Comparison of ENCODE assay signal across 9 cellular contexts in genomic region chr4:81905966-81906365, GRCh38.
DNase-seq lines count a peak whose midpoint lies in the region; ATAC-seq and TF ChIP-seq lines count a peak whose summit lies in the region.
"Had no signal": no experiment of that assay in that cellular context is flagged by ENCODE, and none has a peak within 500 bp of the region (broad histone marks: within the 10 kb centered on the region; RNA-seq: fewer than 3 reads in every experiment).

No MANE protein-coding gene starts in this region.

- no peak overlapping the region for H2BK120ac ChIP-seq in IMR-90 (ENCODE audit: low read depth, low read length)

- no peak for TF ChIP-seq CTCF in IMR-90 (conservative IDR thresholded peaks at IDR 0.05; ENCODE audit: low read depth, low read length)
- TF ChIP-seq CTCF in left ventricle myocardium inferior (IDR thresholded peaks at IDR 0.05; ENCODE audit: borderline replicate concordance): no peak
- TF ChIP-seq CTCF in mammary epithelial cell (conservative IDR thresholded peaks at IDR 0.05 in 1 of 2, IDR thresholded peaks at IDR 0.05 in 1 of 2; ENCODE audit: extremely low read depth in 1 of 2, insufficient read depth in 1 of 2, low read depth in 1 of 2, low read length in 2 of 2): no peak

- H3K14ac ChIP-seq in IMR-90 (replicated peaks; ENCODE audit: low read depth, low read length): no peak overlapping the region

- H2BK20ac ChIP-seq in IMR-90 (ENCODE audit: low read depth, low read length): no peak overlapping the region

- H3K56ac ChIP-seq in IMR-90 (ENCODE audit: extremely low read depth, insufficient read depth, low read length): no peak overlapping the region

- intact Hi-C loops in IMR-90 (cut with micrococcal nuclease): no loop called here
- intact Hi-C loops in left ventricle myocardium inferior (cut with micrococcal nuclease): no loop called here
- intact Hi-C loops in mammary epithelial cell (cut with micrococcal nuclease): no loop called here

- no peak overlapping the region for H4K8ac ChIP-seq in IMR-90 (ENCODE audit: low read depth in 2 of 2, low read length in 2 of 2)

- H3K18ac ChIP-seq in IMR-90 (ENCODE audit: low read depth, low read length): no peak overlapping the region

- H3K4me3 ChIP-seq in IMR-90 (ENCODE audit: insufficient read depth, low read depth, low read length) (no peak overlapping the region), left ventricle myocardium inferior (no peak overlapping the region), mammary epithelial cell (replicated peaks in 1 of 3; ENCODE audit: insufficient read depth in 1 of 3, low read depth in 2 of 3, low read length in 3 of 3) (no peak overlapping the region)

- H3K27ac ChIP-seq in IMR-90 (ENCODE audit: insufficient read depth, low read length) (no peak overlapping the region), left ventricle myocardium inferior (replicated peaks) (no peak overlapping the region), mammary epithelial cell (ENCODE audit: insufficient read depth, low read depth, low read length) (no peak overlapping the region)

- H3K27me3 ChIP-seq in IMR-90 (ENCODE audit: control insufficient read depth, insufficient read depth, low read length) (no peaks in the 10 kb centered on the region), left ventricle myocardium inferior (ENCODE audit: low read depth) (no peaks in the 10 kb centered on the region), mammary epithelial cell (ENCODE audit: insufficient read depth, low read length) (no peaks in the 10 kb centered on the region)

- H3K9ac ChIP-seq in IMR-90 (ENCODE audit: low read depth, low read length): no peak overlapping the region
- no peak overlapping the region for H3K9ac ChIP-seq in mammary epithelial cell (ENCODE audit: insufficient read depth, low read length)

- POLR2A ChIA-PET in IMR-90 (lab: Charles Lee; ENCODE audit: unreplicated experiment): no interaction called here

- TF ChIP-seq POLR2A in IMR-90 (IDR thresholded peaks at IDR 0.05; ENCODE audit: low read depth, low read length): no peak

- no peaks in the 10 kb centered on the region for H3K9me1 ChIP-seq in IMR-90 (ENCODE audit: insufficient read depth, low read length)

- no peak overlapping the region for H2BK5ac ChIP-seq in IMR-90 (ENCODE audit: low read depth, low read length, poor library complexity, severe bottlenecking)

- in situ Hi-C loops in Caki2 (cut with HindIII; ENCODE audit: low pct_unique_long_range_greater_than_20kb, low sequenced_read_pairs): no loop called here
- in situ Hi-C loops in IMR-90 (cut with MboI; ENCODE audit: low sequenced_read_pairs): no loop called here
- in situ Hi-C loops in mammary epithelial cell (cut with MboI; ENCODE audit: low sequenced_read_pairs in 2 of 2): no loop called here

- H3K4me2 ChIP-seq in IMR-90 (ENCODE audit: low read depth, low read length): no peak overlapping the region
- H3K4me2 ChIP-seq in mammary epithelial cell (ENCODE audit: insufficient read depth, low read depth, low read length): no peak overlapping the region

- H4K5ac ChIP-seq in IMR-90 (ENCODE audit: low read depth, low read length): no peak overlapping the region

- H3K4ac ChIP-seq in IMR-90 (ENCODE audit: low read depth, low read length): no peak overlapping the region

- ATAC-seq in GM19043 (IDR thresholded peaks at IDR 0.05; ENCODE audit: low read depth, unreplicated experiment) (peak; percentile 98), HG02798 (IDR thresholded peaks at IDR 0.05; ENCODE audit: poor library complexity, unreplicated experiment) (peak; percentile 95), IMR-90 (ENCODE audit: low read depth) (no peak)

- H3K79me1 ChIP-seq in IMR-90 (ENCODE audit: low read depth in 1 of 2, low read length in 2 of 2): no peaks in the 10 kb centered on the region

- CTCF ChIA-PET in IMR-90 (lab: Yijun Ruan, JAX) (no interaction called here), mammary epithelial cell (lab: Charles Lee; ENCODE audit: low non-redundant PET) (no interaction called here)

- H2AK5ac ChIP-seq in IMR-90 (ENCODE audit: low read depth, low read length): no peak overlapping the region

- H3K4me1 ChIP-seq in IMR-90 (ENCODE audit: control insufficient read depth, insufficient read depth, low read length) (no peaks in the 10 kb centered on the region), left ventricle myocardium inferior (no peaks in the 10 kb centered on the region), mammary epithelial cell (ENCODE audit: insufficient read depth, low read length) (no peaks in the 10 kb centered on the region)

- WGBS in IMR-90 (ENCODE audit: extremely low coverage in 2 of 2, insufficient read length in 1 of 2), 2 experiments: no CpG with 5 or more reads among the region's 2 CpGs
- WGBS in mammary epithelial cell (ENCODE audit: low coverage, missing lambda C conversion rate): 87% methylated on average over 2 of the region's 2 CpGs

- TF ChIP-seq RAD21 in IMR-90 (IDR thresholded peaks at IDR 0.05; ENCODE audit: low read length): no peak

- no TSS peak for BruUV-seq in IMR-90 (replicated peaks; lab: Mats Ljungman, UMichigan)
- no TSS peak for BruUV-seq in mammary epithelial cell (replicated peaks; lab: Mats Ljungman, UMichigan)

- H3K23ac ChIP-seq in IMR-90 (ENCODE audit: low read depth, low read length): no peak overlapping the region

- H2AFZ ChIP-seq in IMR-90 (replicated peaks; ENCODE audit: low read length, poor library complexity) (no peak overlapping the region), mammary epithelial cell (ENCODE audit: low read depth, low read length) (no peak overlapping the region)

- H2BK15ac ChIP-seq in IMR-90 (ENCODE audit: low read depth, low read length): no peak overlapping the region

- no peak overlapping the region for H4K91ac ChIP-seq in IMR-90 (ENCODE audit: insufficient read depth, low read depth, low read length)

- H3K36me3 ChIP-seq in IMR-90 (ENCODE audit: control insufficient read depth, insufficient read depth, low read length) (no peaks in the 10 kb centered on the region), left ventricle myocardium inferior (no peaks in the 10 kb centered on the region), mammary epithelial cell (ENCODE audit: insufficient read depth, low read length) (no peaks in the 10 kb centered on the region)

- H3K9me3 ChIP-seq in IMR-90 (ENCODE audit: control insufficient read depth, insufficient read depth, low read length) (no peaks in the 10 kb centered on the region), left ventricle myocardium inferior (replicated peaks) (no peaks in the 10 kb centered on the region), mammary epithelial cell (replicated peaks; ENCODE audit: insufficient read depth, low read length) (no peaks in the 10 kb centered on the region)

- dilution Hi-C loops in IMR-90 (cut with HindIII; ENCODE audit: low sequenced_read_pairs, unreplicated experiment): no loop called here
- dilution Hi-C loops in mammary epithelial cell (cut with HindIII; ENCODE audit: low sequenced_read_pairs): no loop called here

- H4K20me1 ChIP-seq in IMR-90 (ENCODE audit: insufficient read depth, low read length) (no peaks in the 10 kb centered on the region), mammary epithelial cell (ENCODE audit: insufficient read depth, low read length) (no peaks in the 10 kb centered on the region)

- DNase-seq in Caki2 (ENCODE audit: low read depth) (peak; percentile 72), IMR-90 (no peak), AG08396 (ENCODE audit: low spot score) (no peak), left ventricle myocardium inferior (no peak), mammary epithelial cell (no peak)
- no peak for DNase-seq in stimulated activated CD4-positive, alpha-beta T cell treated with anti-CD3 and anti-CD28 coated beads, Interleukin-1b, Interleukin-23, amount 100 ng/mL, for 48 hours
- DNase-seq: NCI-H1105 had no signal

- peak overlapping the region; percentile 63 for H2AK9ac ChIP-seq in IMR-90 (replicated peaks; ENCODE audit: low read depth, low read length, poor library complexity)

- no peaks in the 10 kb centered on the region for H3K79me2 ChIP-seq in mammary epithelial cell (ENCODE audit: insufficient read depth, low read length)

TF ChIP-seq in IMR-90, 13 proteins besides CTCF, POLR2A, EP300 and RAD21:
- no peak for TF ChIP-seq BHLHE40 (IDR thresholded peaks at IDR 0.05; ENCODE audit: low read depth, low read length)
- no peak for TF ChIP-seq MAFK (IDR thresholded peaks at IDR 0.05; ENCODE audit: low read depth, low read length)
- TF ChIP-seq USF2 (IDR thresholded peaks at IDR 0.05; ENCODE audit: low read depth, low read length): no peak
- TF ChIP-seq RFX5 (IDR thresholded peaks at IDR 0.05; ENCODE audit: low read depth, low read length): no peak
- TF ChIP-seq MXI1 (IDR thresholded peaks at IDR 0.05; ENCODE audit: borderline replicate concordance, low read depth, low read length): no peak
- TF ChIP-seq ELK1 (IDR thresholded peaks at IDR 0.05; ENCODE audit: borderline replicate concordance, low read depth, low read length): no peak
- no peak for TF ChIP-seq MAZ (IDR thresholded peaks at IDR 0.05; ENCODE audit: borderline replicate concordance, low read depth, low read length)
- TF ChIP-seq RCOR1 (IDR thresholded peaks at IDR 0.05; ENCODE audit: insufficient replicate concordance, low read length): no peak
- TF ChIP-seq FOS (IDR thresholded peaks at IDR 0.05; ENCODE audit: low read depth, low read length): no peak
- no peak for TF ChIP-seq SMC3 (IDR thresholded peaks at IDR 0.05; ENCODE audit: low read depth, low read length)
- no peak for TF ChIP-seq NFE2L2 (IDR thresholded peaks at IDR 0.05; ENCODE audit: low read depth, low read length)
